Comparison of ENCODE assay signal across 1 cellular context in the genomic region with DNA sequence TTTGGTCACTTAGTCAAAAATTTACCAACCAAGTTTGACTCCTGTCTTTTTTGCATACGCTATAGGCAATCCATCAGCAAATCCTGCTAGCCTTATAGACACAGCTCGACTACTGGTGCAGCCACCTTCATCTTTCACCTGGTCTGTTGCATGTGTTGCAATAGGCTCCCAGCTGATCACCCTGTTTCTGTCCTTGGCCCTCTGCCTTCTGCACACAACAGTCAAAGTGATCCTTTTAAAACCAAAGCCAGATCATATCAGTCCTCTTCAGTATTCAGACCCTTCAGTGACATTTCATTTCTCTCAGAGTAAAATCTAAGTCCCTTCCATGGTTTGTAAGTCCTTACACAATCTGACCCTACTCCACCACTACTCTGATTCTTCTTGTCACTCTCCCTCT.
TF ChIP-seq lines count a peak whose summit lies in the region.

No MANE protein-coding gene starts in this region.

TF ChIP-seq in HepG2, 621 proteins besides CTCF, POLR2A, EP300 and RAD21 (continued from another document and continues in another):
- TF ChIP-seq, protein P1, sequence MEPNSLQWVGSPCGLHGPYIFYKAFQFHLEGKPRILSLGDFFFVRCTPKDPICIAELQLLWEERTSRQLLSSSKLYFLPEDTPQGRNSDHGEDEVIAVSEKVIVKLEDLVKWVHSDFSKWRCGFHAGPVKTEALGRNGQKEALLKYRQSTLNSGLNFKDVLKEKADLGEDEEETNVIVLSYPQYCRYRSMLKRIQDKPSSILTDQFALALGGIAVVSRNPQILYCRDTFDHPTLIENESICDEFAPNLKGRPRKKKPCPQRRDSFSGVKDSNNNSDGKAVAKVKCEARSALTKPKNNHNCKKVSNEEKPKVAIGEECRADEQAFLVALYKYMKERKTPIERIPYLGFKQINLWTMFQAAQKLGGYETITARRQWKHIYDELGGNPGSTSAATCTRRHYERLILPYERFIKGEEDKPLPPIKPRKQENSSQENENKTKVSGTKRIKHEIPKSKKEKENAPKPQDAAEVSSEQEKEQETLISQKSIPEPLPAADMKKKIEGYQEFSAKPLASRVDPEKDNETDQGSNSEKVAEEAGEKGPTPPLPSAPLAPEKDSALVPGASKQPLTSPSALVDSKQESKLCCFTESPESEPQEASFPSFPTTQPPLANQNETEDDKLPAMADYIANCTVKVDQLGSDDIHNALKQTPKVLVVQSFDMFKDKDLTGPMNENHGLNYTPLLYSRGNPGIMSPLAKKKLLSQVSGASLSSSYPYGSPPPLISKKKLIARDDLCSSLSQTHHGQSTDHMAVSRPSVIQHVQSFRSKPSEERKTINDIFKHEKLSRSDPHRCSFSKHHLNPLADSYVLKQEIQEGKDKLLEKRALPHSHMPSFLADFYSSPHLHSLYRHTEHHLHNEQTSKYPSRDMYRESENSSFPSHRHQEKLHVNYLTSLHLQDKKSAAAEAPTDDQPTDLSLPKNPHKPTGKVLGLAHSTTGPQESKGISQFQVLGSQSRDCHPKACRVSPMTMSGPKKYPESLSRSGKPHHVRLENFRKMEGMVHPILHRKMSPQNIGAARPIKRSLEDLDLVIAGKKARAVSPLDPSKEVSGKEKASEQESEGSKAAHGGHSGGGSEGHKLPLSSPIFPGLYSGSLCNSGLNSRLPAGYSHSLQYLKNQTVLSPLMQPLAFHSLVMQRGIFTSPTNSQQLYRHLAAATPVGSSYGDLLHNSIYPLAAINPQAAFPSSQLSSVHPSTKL (CRISPR knock-in tag; IDR thresholded peaks at IDR 0.05): peak; percentile 67
- TF ChIP-seq NR2F2 (IDR thresholded peaks at IDR 0.05; ENCODE audit: borderline replicate concordance, low read depth): 0 out of 2 replicates have a peak, but pooled peaks have one; percentile 32
- TF ChIP-seq CAMTA2 (CRISPR knock-in tag; IDR thresholded peaks at IDR 0.05; ENCODE audit: borderline replicate concordance): no peak
- TF ChIP-seq, protein P2, sequence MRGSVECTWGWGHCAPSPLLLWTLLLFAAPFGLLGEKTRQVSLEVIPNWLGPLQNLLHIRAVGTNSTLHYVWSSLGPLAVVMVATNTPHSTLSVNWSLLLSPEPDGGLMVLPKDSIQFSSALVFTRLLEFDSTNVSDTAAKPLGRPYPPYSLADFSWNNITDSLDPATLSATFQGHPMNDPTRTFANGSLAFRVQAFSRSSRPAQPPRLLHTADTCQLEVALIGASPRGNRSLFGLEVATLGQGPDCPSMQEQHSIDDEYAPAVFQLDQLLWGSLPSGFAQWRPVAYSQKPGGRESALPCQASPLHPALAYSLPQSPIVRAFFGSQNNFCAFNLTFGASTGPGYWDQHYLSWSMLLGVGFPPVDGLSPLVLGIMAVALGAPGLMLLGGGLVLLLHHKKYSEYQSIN (CRISPR knock-in tag; IDR thresholded peaks at IDR 0.05; ENCODE audit: borderline replicate concordance): no peak
- no peak for TF ChIP-seq MXI1 (IDR thresholded peaks at IDR 0.05; ENCODE audit: borderline replicate concordance, low read depth, low read length)
- no peak for TF ChIP-seq ZNF350 (CRISPR knock-in tag; IDR thresholded peaks at IDR 0.05; ENCODE audit: borderline replicate concordance, low read depth)
- TF ChIP-seq, protein P3, sequence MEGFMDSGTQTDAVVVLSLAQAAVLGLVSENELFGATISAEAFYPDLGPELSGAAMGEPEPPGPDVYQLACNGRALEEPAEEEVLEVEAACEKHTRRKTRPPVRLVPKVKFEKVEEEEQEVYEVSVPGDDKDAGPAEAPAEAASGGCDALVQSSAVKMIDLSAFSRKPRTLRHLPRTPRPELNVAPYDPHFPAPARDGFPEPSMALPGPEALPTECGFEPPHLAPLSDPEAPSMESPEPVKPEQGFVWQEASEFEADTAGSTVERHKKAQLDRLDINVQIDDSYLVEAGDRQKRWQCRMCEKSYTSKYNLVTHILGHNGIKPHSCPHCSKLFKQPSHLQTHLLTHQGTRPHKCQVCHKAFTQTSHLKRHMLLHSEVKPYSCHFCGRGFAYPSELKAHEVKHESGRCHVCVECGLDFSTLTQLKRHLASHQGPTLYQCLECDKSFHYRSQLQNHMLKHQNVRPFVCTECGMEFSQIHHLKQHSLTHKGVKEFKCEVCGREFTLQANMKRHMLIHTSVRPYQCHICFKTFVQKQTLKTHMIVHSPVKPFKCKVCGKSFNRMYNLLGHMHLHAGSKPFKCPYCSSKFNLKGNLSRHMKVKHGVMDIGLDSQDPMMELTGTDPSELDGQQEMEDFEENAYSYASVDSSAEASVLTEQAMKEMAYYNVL (CRISPR knock-in tag; IDR thresholded peaks at IDR 0.05; ENCODE audit: borderline replicate concordance): peak; percentile 51; the same call in 1 of the 2 replicates
- 0 out of 2 replicates have a peak, but pooled peaks have one; percentile 40 for TF ChIP-seq FOXO1 (CRISPR knock-in tag; IDR thresholded peaks at IDR 0.05)
- TF ChIP-seq, protein P4, sequence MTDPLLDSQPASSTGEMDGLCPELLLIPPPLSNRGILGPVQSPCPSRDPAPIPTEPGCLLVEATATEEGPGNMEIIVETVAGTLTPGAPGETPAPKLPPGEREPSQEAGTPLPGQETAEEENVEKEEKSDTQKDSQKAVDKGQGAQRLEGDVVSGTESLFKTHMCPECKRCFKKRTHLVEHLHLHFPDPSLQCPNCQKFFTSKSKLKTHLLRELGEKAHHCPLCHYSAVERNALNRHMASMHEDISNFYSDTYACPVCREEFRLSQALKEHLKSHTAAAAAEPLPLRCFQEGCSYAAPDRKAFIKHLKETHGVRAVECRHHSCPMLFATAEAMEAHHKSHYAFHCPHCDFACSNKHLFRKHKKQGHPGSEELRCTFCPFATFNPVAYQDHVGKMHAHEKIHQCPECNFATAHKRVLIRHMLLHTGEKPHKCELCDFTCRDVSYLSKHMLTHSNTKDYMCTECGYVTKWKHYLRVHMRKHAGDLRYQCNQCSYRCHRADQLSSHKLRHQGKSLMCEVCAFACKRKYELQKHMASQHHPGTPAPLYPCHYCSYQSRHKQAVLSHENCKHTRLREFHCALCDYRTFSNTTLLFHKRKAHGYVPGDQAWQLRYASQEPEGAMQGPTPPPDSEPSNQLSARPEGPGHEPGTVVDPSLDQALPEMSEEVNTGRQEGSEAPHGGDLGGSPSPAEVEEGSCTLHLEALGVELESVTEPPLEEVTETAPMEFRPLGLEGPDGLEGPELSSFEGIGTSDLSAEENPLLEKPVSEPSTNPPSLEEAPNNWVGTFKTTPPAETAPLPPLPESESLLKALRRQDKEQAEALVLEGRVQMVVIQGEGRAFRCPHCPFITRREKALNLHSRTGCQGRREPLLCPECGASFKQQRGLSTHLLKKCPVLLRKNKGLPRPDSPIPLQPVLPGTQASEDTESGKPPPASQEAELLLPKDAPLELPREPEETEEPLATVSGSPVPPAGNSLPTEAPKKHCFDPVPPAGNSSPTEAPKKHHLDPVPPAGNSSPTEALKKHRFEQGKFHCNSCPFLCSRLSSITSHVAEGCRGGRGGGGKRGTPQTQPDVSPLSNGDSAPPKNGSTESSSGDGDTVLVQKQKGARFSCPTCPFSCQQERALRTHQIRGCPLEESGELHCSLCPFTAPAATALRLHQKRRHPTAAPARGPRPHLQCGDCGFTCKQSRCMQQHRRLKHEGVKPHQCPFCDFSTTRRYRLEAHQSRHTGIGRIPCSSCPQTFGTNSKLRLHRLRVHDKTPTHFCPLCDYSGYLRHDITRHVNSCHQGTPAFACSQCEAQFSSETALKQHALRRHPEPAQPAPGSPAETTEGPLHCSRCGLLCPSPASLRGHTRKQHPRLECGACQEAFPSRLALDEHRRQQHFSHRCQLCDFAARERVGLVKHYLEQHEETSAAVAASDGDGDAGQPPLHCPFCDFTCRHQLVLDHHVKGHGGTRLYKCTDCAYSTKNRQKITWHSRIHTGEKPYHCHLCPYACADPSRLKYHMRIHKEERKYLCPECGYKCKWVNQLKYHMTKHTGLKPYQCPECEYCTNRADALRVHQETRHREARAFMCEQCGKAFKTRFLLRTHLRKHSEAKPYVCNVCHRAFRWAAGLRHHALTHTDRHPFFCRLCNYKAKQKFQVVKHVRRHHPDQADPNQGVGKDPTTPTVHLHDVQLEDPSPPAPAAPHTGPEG (CRISPR knock-in tag; IDR thresholded peaks at IDR 0.05): no peak
- TF ChIP-seq EZH2 (conservative IDR thresholded peaks at IDR 0.05; ENCODE audit: low read depth, low read length): no peak
- TF ChIP-seq RXRB (CRISPR knock-in tag; IDR thresholded peaks at IDR 0.05; ENCODE audit: borderline replicate concordance): peak; percentile 51; the same call in 1 of the 2 replicates
- TF ChIP-seq DPF2 (CRISPR knock-in tag; IDR thresholded peaks at IDR 0.05; ENCODE audit: borderline replicate concordance, low read depth): peak; percentile 42; the same call in 1 of the 2 replicates
- no peak for TF ChIP-seq SMARCC2 (IDR thresholded peaks at IDR 0.05)
- TF ChIP-seq MTA3 (CRISPR knock-in tag; IDR thresholded peaks at IDR 0.05): no peak
- TF ChIP-seq, protein P5, sequence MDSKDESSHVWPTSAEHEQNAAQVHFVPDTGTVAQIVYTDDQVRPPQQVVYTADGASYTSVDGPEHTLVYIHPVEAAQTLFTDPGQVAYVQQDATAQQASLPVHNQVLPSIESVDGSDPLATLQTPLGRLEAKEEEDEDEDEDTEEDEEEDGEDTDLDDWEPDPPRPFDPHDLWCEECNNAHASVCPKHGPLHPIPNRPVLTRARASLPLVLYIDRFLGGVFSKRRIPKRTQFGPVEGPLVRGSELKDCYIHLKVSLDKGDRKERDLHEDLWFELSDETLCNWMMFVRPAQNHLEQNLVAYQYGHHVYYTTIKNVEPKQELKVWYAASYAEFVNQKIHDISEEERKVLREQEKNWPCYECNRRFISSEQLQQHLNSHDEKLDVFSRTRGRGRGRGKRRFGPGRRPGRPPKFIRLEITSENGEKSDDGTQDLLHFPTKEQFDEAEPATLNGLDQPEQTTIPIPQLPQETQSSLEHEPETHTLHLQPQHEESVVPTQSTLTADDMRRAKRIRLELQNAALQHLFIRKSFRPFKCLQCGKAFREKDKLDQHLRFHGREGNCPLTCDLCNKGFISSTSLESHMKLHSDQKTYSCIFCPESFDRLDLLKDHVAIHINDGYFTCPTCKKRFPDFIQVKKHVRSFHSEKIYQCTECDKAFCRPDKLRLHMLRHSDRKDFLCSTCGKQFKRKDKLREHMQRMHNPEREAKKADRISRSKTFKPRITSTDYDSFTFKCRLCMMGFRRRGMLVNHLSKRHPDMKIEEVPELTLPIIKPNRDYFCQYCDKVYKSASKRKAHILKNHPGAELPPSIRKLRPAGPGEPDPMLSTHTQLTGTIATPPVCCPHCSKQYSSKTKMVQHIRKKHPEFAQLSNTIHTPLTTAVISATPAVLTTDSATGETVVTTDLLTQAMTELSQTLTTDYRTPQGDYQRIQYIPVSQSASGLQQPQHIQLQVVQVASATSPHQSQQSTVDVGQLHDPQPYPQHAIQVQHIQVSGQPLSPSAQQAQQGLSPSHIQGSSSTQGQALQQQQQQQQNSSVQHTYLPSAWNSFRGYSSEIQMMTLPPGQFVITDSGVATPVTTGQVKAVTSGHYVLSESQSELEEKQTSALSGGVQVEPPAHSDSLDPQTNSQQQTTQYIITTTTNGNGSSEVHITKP (CRISPR knock-in tag; IDR thresholded peaks at IDR 0.05; ENCODE audit: low read depth): no peak
- no peak for TF ChIP-seq ETV6 (CRISPR knock-in tag; conservative IDR thresholded peaks at IDR 0.05)
- TF ChIP-seq, protein P6, sequence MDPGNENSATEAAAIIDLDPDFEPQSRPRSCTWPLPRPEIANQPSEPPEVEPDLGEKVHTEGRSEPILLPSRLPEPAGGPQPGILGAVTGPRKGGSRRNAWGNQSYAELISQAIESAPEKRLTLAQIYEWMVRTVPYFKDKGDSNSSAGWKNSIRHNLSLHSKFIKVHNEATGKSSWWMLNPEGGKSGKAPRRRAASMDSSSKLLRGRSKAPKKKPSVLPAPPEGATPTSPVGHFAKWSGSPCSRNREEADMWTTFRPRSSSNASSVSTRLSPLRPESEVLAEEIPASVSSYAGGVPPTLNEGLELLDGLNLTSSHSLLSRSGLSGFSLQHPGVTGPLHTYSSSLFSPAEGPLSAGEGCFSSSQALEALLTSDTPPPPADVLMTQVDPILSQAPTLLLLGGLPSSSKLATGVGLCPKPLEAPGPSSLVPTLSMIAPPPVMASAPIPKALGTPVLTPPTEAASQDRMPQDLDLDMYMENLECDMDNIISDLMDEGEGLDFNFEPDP (CRISPR knock-in tag; conservative IDR thresholded peaks at IDR 0.05): no peak
- TF ChIP-seq, protein P7, sequence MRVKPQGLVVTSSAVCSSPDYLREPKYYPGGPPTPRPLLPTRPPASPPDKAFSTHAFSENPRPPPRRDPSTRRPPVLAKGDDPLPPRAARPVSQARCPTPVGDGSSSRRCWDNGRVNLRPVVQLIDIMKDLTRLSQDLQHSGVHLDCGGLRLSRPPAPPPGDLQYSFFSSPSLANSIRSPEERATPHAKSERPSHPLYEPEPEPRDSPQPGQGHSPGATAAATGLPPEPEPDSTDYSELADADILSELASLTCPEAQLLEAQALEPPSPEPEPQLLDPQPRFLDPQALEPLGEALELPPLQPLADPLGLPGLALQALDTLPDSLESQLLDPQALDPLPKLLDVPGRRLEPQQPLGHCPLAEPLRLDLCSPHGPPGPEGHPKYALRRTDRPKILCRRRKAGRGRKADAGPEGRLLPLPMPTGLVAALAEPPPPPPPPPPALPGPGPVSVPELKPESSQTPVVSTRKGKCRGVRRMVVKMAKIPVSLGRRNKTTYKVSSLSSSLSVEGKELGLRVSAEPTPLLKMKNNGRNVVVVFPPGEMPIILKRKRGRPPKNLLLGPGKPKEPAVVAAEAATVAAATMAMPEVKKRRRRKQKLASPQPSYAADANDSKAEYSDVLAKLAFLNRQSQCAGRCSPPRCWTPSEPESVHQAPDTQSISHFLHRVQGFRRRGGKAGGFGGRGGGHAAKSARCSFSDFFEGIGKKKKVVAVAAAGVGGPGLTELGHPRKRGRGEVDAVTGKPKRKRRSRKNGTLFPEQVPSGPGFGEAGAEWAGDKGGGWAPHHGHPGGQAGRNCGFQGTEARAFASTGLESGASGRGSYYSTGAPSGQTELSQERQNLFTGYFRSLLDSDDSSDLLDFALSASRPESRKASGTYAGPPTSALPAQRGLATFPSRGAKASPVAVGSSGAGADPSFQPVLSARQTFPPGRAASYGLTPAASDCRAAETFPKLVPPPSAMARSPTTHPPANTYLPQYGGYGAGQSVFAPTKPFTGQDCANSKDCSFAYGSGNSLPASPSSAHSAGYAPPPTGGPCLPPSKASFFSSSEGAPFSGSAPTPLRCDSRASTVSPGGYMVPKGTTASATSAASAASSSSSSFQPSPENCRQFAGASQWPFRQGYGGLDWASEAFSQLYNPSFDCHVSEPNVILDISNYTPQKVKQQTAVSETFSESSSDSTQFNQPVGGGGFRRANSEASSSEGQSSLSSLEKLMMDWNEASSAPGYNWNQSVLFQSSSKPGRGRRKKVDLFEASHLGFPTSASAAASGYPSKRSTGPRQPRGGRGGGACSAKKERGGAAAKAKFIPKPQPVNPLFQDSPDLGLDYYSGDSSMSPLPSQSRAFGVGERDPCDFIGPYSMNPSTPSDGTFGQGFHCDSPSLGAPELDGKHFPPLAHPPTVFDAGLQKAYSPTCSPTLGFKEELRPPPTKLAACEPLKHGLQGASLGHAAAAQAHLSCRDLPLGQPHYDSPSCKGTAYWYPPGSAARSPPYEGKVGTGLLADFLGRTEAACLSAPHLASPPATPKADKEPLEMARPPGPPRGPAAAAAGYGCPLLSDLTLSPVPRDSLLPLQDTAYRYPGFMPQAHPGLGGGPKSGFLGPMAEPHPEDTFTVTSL (CRISPR knock-in tag; IDR thresholded peaks at IDR 0.05; ENCODE audit: borderline replicate concordance): 0 out of 2 replicates have a peak, but pooled peaks have one; percentile 17
- TF ChIP-seq MIER2 (CRISPR knock-in tag; IDR thresholded peaks at IDR 0.05): no peak
- TF ChIP-seq PHF21A (CRISPR knock-in tag; IDR thresholded peaks at IDR 0.05): no peak
- no peak for TF ChIP-seq ATM (IDR thresholded peaks at IDR 0.05; ENCODE audit: borderline replicate concordance)
- TF ChIP-seq, protein P8, sequence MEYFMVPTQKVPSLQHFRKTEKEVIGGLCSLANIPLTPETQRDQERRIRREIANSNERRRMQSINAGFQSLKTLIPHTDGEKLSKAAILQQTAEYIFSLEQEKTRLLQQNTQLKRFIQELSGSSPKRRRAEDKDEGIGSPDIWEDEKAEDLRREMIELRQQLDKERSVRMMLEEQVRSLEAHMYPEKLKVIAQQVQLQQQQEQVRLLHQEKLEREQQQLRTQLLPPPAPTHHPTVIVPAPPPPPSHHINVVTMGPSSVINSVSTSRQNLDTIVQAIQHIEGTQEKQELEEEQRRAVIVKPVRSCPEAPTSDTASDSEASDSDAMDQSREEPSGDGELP (IDR thresholded peaks at IDR 0.05; ENCODE audit: borderline replicate concordance, low read depth): peak; percentile 97
- TF ChIP-seq ZNF160 (CRISPR knock-in tag; IDR thresholded peaks at IDR 0.05): no peak
- peak; percentile 60 for TF ChIP-seq SAP130 (CRISPR knock-in tag; IDR thresholded peaks at IDR 0.05; ENCODE audit: low read depth)
